1 cellular context compared by ENCODE assay signal in the genomic region with DNA sequence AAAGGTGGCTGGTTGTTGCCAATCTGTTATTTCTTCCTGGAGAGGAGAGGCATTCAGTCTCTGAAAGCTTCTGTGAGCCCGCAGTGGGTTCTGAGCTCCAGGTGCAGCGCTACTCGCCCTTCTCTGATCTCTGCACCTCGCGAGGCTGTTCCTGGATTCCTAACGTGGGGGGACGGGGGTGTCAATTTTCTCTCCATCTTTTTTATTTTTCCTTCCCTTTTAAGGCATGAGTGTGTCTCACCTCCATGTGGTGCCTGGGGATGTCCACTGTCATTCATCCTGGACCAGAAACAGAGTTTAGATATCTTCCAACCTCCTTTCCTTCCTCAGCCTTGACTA.
TF ChIP-seq lines count a peak whose summit lies in the region.

No MANE protein-coding gene starts in this region.

TF ChIP-seq in HEK293, 187 proteins besides CTCF, POLR2A, EP300 and RAD21 (continued from another document):
- TF ChIP-seq, protein P1, sequence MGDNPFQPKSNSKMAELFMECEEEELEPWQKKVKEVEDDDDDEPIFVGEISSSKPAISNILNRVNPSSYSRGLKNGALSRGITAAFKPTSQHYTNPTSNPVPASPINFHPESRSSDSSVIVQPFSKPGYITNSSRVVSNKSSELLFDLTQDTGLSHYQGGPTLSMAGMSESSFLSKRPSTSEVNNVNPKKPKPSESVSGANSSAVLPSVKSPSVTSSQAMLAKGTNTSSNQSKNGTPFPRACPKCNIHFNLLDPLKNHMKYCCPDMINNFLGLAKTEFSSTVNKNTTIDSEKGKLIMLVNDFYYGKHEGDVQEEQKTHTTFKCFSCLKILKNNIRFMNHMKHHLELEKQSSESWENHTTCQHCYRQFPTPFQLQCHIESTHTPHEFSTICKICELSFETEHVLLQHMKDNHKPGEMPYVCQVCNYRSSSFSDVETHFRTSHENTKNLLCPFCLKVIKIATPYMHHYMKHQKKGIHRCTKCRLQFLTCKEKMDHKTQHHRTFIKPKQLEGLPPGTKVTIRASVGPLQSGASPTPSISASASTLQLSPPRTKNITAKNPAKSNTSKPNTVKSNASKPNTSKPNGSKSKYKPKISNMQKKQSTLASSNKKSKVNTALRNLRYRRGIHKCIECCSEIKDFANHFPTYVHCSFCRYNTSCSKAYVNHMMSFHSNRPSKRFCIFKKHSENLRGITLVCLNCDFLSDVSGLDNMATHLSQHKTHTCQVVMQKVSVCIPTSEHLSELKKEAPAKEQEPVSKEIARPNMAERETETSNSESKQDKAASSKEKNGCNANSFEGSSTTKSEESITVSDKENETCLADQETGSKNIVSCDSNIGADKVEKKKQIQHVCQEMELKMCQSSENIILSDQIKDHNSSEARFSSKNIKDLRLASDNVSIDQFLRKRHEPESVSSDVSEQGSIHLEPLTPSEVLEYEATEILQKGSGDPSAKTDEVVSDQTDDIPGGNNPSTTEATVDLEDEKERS (tag by site-specific recombination; IDR thresholded peaks at IDR 0.05), result no peak
- peak; percentile 29; the same call in 1 of the 2 replicates for TF ChIP-seq IKZF3 (tag by site-specific recombination; IDR thresholded peaks at IDR 0.05)
- TF ChIP-seq ZBTB1 (tag by site-specific recombination; IDR thresholded peaks at IDR 0.05), result no peak
- TF ChIP-seq KLF7 (tag by site-specific recombination; IDR thresholded peaks at IDR 0.05; ENCODE audit: borderline replicate concordance), result no peak
- TF ChIP-seq, protein P2, sequence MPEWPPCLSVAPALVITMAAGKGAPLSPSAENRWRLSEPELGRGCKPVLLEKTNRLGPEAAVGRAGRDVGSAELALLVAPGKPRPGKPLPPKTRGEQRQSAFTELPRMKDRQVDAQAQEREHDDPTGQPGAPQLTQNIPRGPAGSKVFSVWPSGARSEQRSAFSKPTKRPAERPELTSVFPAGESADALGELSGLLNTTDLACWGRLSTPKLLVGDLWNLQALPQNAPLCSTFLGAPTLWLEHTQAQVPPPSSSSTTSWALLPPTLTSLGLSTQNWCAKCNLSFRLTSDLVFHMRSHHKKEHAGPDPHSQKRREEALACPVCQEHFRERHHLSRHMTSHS (tag by site-specific recombination; IDR thresholded peaks at IDR 0.05), result 0 out of 2 replicates have a peak, but pooled peaks have one; percentile 51
- TF ChIP-seq, protein P3, sequence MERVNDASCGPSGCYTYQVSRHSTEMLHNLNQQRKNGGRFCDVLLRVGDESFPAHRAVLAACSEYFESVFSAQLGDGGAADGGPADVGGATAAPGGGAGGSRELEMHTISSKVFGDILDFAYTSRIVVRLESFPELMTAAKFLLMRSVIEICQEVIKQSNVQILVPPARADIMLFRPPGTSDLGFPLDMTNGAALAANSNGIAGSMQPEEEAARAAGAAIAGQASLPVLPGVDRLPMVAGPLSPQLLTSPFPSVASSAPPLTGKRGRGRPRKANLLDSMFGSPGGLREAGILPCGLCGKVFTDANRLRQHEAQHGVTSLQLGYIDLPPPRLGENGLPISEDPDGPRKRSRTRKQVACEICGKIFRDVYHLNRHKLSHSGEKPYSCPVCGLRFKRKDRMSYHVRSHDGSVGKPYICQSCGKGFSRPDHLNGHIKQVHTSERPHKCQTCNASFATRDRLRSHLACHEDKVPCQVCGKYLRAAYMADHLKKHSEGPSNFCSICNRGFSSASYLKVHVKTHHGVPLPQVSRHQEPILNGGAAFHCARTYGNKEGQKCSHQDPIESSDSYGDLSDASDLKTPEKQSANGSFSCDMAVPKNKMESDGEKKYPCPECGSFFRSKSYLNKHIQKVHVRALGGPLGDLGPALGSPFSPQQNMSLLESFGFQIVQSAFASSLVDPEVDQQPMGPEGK (tag by site-specific recombination; IDR thresholded peaks at IDR 0.05), result peak; percentile 82
- TF ChIP-seq, protein P4, sequence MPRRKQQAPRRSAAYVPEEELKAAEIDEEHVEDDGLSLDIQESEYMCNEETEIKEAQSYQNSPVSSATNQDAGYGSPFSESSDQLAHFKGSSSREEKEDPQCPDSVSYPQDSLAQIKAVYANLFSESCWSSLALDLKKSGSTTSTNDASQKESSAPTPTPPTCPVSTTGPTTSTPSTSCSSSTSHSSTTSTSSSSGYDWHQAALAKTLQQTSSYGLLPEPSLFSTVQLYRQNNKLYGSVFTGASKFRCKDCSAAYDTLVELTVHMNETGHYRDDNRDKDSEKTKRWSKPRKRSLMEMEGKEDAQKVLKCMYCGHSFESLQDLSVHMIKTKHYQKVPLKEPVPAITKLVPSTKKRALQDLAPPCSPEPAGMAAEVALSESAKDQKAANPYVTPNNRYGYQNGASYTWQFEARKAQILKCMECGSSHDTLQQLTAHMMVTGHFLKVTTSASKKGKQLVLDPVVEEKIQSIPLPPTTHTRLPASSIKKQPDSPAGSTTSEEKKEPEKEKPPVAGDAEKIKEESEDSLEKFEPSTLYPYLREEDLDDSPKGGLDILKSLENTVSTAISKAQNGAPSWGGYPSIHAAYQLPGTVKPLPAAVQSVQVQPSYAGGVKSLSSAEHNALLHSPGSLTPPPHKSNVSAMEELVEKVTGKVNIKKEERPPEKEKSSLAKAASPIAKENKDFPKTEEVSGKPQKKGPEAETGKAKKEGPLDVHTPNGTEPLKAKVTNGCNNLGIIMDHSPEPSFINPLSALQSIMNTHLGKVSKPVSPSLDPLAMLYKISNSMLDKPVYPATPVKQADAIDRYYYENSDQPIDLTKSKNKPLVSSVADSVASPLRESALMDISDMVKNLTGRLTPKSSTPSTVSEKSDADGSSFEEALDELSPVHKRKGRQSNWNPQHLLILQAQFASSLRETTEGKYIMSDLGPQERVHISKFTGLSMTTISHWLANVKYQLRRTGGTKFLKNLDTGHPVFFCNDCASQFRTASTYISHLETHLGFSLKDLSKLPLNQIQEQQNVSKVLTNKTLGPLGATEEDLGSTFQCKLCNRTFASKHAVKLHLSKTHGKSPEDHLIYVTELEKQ (tag by site-specific recombination; IDR thresholded peaks at IDR 0.05; ENCODE audit: borderline replicate concordance), result peak; percentile 4; the same call in 1 of the 2 replicates
- TF ChIP-seq ZNF670 (tag by site-specific recombination; IDR thresholded peaks at IDR 0.05; ENCODE audit: low read depth), result no peak
- 0 out of 2 replicates have a peak, but pooled peaks have one; percentile 1 for TF ChIP-seq ZNF768 (tag by site-specific recombination; IDR thresholded peaks at IDR 0.05)
- TF ChIP-seq WT1 (tag by site-specific recombination; IDR thresholded peaks at IDR 0.05), result peak; percentile 5; the same call in 1 of the 2 replicates
- TF ChIP-seq, protein P5, sequence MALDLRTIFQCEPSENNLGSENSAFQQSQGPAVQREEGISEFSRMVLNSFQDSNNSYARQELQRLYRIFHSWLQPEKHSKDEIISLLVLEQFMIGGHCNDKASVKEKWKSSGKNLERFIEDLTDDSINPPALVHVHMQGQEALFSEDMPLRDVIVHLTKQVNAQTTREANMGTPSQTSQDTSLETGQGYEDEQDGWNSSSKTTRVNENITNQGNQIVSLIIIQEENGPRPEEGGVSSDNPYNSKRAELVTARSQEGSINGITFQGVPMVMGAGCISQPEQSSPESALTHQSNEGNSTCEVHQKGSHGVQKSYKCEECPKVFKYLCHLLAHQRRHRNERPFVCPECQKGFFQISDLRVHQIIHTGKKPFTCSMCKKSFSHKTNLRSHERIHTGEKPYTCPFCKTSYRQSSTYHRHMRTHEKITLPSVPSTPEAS (tag by site-specific recombination; IDR thresholded peaks at IDR 0.05), result 0 out of 2 replicates have a peak, but pooled peaks have one; percentile 56
